ENCODE assay signal across 5 cellular contexts in genomic region chr3:85054579-85054978, GRCh38.
"Had no signal": no experiment of that assay in that cellular context is flagged by ENCODE, and none has a peak within 500 bp of the region (broad histone marks: within the 10 kb centered on the region; RNA-seq: fewer than 3 reads in every experiment).

No MANE protein-coding gene starts in this region.

- ATAC-seq: GM23338, HepG2 had no signal

- H3K4me3 ChIP-seq: GM23338 had no signal

- DNase-seq: H9, HCEC 1CT, KBM-7 had no signal
